In the genomic region with DNA sequence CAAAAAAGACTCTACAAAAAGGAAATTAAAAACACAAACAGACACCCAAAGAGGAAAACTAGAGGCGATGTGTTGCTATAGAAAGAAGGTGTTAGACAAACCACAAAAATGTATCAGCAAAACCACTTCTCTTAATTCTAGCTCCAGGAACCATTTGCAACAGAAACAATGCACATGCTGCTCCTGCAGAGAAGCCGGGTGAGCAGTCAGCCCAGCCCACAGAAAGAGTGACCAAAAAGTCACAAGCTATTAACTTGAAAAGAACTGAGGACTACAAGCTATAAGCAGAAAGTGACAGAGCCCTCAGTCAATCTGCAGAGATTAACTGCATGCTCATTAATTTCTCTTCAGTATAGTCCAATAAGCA, we compare ENCODE assay signal across 1 cellular context.
TF ChIP-seq lines count a peak whose summit lies in the region.

No MANE protein-coding gene starts in this region.

TF ChIP-seq in WTC11, 78 proteins besides CTCF, POLR2A, EP300 and RAD21 (continued from another document):
- TF ChIP-seq, protein P1, sequence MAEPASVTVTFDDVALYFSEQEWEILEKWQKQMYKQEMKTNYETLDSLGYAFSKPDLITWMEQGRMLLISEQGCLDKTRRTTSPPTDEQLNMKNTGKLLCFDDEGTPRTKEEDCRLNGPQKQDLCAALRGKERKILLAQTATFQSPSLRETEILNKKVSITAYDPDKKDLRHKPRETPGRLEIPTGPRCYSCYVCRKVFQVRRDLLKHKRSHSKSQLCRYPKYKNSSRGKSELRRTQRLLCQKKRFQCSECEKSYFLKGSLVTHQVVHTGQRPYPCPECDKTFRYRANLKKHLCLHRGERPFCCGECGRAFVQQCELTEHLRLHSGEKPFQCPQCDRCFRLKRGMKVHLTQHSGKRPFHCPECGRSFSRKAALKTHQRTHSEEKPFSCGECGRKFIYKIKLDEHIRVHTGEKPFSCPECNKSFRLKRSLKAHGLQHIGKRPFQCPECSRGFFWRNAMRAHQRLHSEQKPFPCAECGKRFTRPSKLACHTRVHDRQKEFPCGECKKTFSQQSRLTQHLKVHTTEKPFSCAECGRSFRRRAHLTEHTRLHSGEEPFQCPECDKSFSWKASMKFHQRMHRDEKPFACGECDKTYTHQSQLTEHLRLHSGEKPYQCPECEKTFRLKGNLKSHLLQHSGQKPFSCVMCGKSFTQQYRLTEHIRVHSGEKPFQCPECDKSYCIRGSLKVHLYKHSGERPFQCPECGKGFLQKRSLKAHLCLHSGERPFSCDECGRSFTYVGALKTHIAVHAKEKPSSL (CRISPR knock-in tag; conservative IDR thresholded peaks at IDR 0.05): no peak
